Comparison of ENCODE assay signal across 31 cellular contexts in the genomic region with DNA sequence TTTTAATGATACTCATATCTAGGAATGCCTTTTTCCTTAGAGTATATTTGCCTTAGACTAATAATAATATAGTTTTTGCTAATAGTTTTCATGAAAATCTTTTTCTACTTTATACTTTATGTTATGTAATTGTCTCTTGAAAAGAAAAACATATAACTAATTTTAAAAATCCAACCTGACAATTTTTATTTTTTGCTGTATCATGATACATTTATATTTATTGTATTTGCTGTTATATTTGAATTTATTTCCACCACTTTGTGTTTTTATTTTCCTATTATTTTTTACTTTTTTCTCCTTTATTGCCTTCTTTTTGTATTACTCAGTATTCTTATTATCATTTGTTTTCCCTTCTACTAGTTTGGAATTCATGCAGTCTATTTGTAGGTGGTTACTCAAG.
"Had no signal": no experiment of that assay in that cellular context is flagged by ENCODE, and none has a peak within 500 bp of the region (broad histone marks: within the 10 kb centered on the region; RNA-seq: fewer than 3 reads in every experiment).

No MANE protein-coding gene starts in this region.

- H3K36me3 ChIP-seq: brain microvascular endothelial cell, cardiac muscle cell, MG63, Peyer's patch, SJSA1 had no signal

- H3K9ac ChIP-seq: KMS-11 had no signal

- H3K27ac ChIP-seq: brain microvascular endothelial cell, cardiac muscle cell, KMS-11, Peyer's patch, RWPE1, SJSA1 had no signal

- ATAC-seq: activated CD8-positive, alpha-beta memory T cell treated with anti-CD3 and anti-CD28 coated beads, Interleukin-2, amount 10 ng/mL, durations not matched to agents 7 days and 5 days; activated naive CD4-positive, alpha-beta T cell treated with anti-CD3 and anti-CD28 coated beads, Interleukin-2, amount 50 U/mL, for 72 hours; activated naive CD8-positive, alpha-beta T cell treated with anti-CD3 and anti-CD28 coated beads, Interleukin-2, amount 50 U/mL, for 24 hours; SK-N-SH treated with all-trans-retinoic acid at 6 μM for 48 hours; T-helper 17 cell had no signal

- H3K27ac Mint-ChIP-seq: activated B cell treated with CpG ODN at 0.5 μM for 24 hours; activated CD4-positive, alpha-beta T cell treated with anti-CD3 and anti-CD28 coated beads, Interleukin-2, amount 10 ng/mL, durations not matched to agents 24 days and 14 days; activated CD8-positive, alpha-beta memory T cell treated with anti-CD3 and anti-CD28 coated beads, Interleukin-2, amount 10 ng/mL, durations not matched to agents 7 days and 5 days; activated naive CD4-positive, alpha-beta T cell treated with anti-CD3 and anti-CD28 coated beads, Interleukin-2, amount 50 U/mL, for 72 hours; activated naive CD8-positive, alpha-beta T cell treated with anti-CD3 and anti-CD28 coated beads, Interleukin-2, amount 50 U/mL, for 24 hours; activated T-cell treated with anti-CD3 and anti-CD28 coated beads, Interleukin-2, amount 50 U/mL, for 24 hours; T-helper 17 cell had no signal

- DNase-seq: activated B cell treated with CpG ODN at 0.5 μM for 24 hours; activated CD4-positive, alpha-beta T cell treated with anti-CD3 and anti-CD28 coated beads for 1 hour; activated CD4-positive, alpha-beta T cell treated with anti-CD3 and anti-CD28 coated beads, Interleukin-2, amount 10 ng/mL, durations not matched to agents 24 days and 14 days; activated CD4-positive, alpha-beta T cell treated with anti-CD3 and anti-CD28 coated beads, Interleukin-2, amount 50 U/mL, for 48 hours; activated CD8-positive, alpha-beta memory T cell treated with anti-CD3 and anti-CD28 coated beads, Interleukin-2, amount 10 ng/mL, durations not matched to agents 7 days and 5 days; activated effector memory CD4-positive, alpha-beta T cell treated with anti-CD3 and anti-CD28 coated beads, Interleukin-2, amount 50 U/mL, for 16 hours; activated naive CD4-positive, alpha-beta T cell treated with Interleukin-2 at 50 U/mL for 16 hours; activated naive CD8-positive, alpha-beta T cell treated with anti-CD3 and anti-CD28 coated beads, Interleukin-2, amount 50 U/mL, for 24 hours; activated T-cell treated with anti-CD3 and anti-CD28 coated beads, Interleukin-2, amount 50 U/mL, for 24 hours; brain microvascular endothelial cell; MG63; MV-4-11; NCI-H1092 treated with DMSO at 0.1 percent for 48 hours; NCI-H1417 treated with DMSO at 0.1 percent for 48 hours; NCI-H1694 treated with DMSO at 0.1 percent for 48 hours; NCI-H2029 treated with DMSO at 0.1 percent for 48 hours; NCI-H345; NCI-H510A; NCI-H526 treated with DMSO at 0.1 percent for 48 hours; NCI-H82; OCI-M1; Peyer's patch; SHP77; T-helper 17 cell; T-helper 9 cell had no signal

- H3K4me3 ChIP-seq: cardiac muscle cell, MG63, Peyer's patch, SJSA1 had no signal

- H3K9me3 ChIP-seq: Peyer's patch, SJSA1 had no signal

- H3K9me3 Mint-ChIP-seq: activated B cell treated with CpG ODN at 0.5 μM for 24 hours; activated CD4-positive, alpha-beta T cell treated with anti-CD3 and anti-CD28 coated beads, Interleukin-2, amount 10 ng/mL, durations not matched to agents 24 days and 14 days; activated naive CD4-positive, alpha-beta T cell treated with anti-CD3 and anti-CD28 coated beads, Interleukin-2, amount 50 U/mL, for 72 hours; activated naive CD8-positive, alpha-beta T cell treated with anti-CD3 and anti-CD28 coated beads, Interleukin-2, amount 50 U/mL, for 24 hours; activated T-cell treated with anti-CD3 and anti-CD28 coated beads, Interleukin-2, amount 50 U/mL, for 24 hours had no signal

- H3K4me2 ChIP-seq: KMS-11 had no signal

- H3K4me1 ChIP-seq: Peyer's patch, SJSA1 had no signal

- H3K27me3 ChIP-seq: brain microvascular endothelial cell, cardiac muscle cell, MG63, Peyer's patch, SJSA1 had no signal

- H3K4me3 Mint-ChIP-seq: activated B cell treated with CpG ODN at 0.5 μM for 24 hours; activated CD4-positive, alpha-beta T cell treated with anti-CD3 and anti-CD28 coated beads, Interleukin-2, amount 10 ng/mL, durations not matched to agents 24 days and 14 days; activated CD8-positive, alpha-beta memory T cell treated with anti-CD3 and anti-CD28 coated beads, Interleukin-2, amount 10 ng/mL, durations not matched to agents 7 days and 5 days; activated naive CD8-positive, alpha-beta T cell treated with anti-CD3 and anti-CD28 coated beads, Interleukin-2, amount 50 U/mL, for 24 hours; activated T-cell treated with anti-CD3 and anti-CD28 coated beads, Interleukin-2, amount 50 U/mL, for 24 hours; T-helper 17 cell had no signal

- H3K27me3 Mint-ChIP-seq: activated B cell treated with CpG ODN at 0.5 μM for 24 hours; activated CD4-positive, alpha-beta T cell treated with anti-CD3 and anti-CD28 coated beads, Interleukin-2, amount 10 ng/mL, durations not matched to agents 24 days and 14 days; activated CD8-positive, alpha-beta memory T cell treated with anti-CD3 and anti-CD28 coated beads, Interleukin-2, amount 10 ng/mL, durations not matched to agents 7 days and 5 days; activated naive CD8-positive, alpha-beta T cell treated with anti-CD3 and anti-CD28 coated beads, Interleukin-2, amount 50 U/mL, for 24 hours; activated T-cell treated with anti-CD3 and anti-CD28 coated beads, Interleukin-2, amount 50 U/mL, for 24 hours; T-helper 17 cell had no signal
